35 cellular contexts compared by ENCODE assay signal in the genomic region with DNA sequence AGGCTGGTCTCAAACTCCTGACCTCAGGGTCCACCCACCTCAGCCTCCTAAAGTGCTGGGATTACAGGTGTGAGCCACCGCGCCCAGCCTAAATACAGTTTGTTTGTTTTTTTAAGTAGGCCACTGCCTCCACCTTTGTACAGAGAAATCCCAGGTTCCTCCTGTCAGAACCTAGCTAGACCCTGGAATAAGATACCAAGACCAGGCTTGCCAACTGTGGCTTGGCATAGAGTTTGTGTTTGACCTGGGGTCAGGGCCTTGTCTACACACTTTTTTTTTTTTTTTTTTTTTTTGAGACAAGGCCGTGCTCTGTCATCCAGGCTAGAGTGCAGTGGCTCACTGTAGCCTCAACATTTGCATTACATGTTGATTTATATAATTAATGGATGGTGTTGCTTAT.
"Had no signal": no experiment of that assay in that cellular context is flagged by ENCODE, and none has a peak within 500 bp of the region (broad histone marks: within the 10 kb centered on the region; RNA-seq: fewer than 3 reads in every experiment).

No MANE protein-coding gene starts in this region.

- H3K9ac ChIP-seq: KMS-11 had no signal

- H3K27me3 ChIP-seq: MG63 had no signal

- H3K4me2 ChIP-seq: KMS-11 had no signal

- H3K27ac ChIP-seq: KMS-11 had no signal

- DNase-seq: Karpas-422, Kasumi-1, KG1, MG63, MM.1S, MV-4-11, NCI-H1048, NCI-H1092, NCI-H1092 treated with DMSO at 0.1 percent for 48 hours, NCI-H1105, NCI-H1105 treated with DMSO at 0.1 percent for 48 hours, NCI-H1417, NCI-H1417 treated with DMSO at 0.1 percent for 48 hours, NCI-H1436, NCI-H1436 treated with DMSO at 0.1 percent for 48 hours, NCI-H146, NCI-H1694, NCI-H1694 treated with DMSO at 0.1 percent for 48 hours, NCI-H187, NCI-H187 treated with DMSO at 0.1 percent for 48 hours, NCI-H1930, NCI-H2029, NCI-H2029 treated with DMSO at 0.1 percent for 48 hours, NCI-H2081, NCI-H2081 treated with DMSO at 0.1 percent for 48 hours, NCI-H2107, NCI-H2171, NCI-H2171 treated with DMSO at 0.1 percent for 48 hours, NCI-H2227 treated with DMSO at 0.1 percent for 48 hours, NCI-H345, NCI-H446, NCI-H446 treated with DMSO at 0.1 percent for 48 hours, NCI-H510A, NCI-H510A treated with DMSO at 0.1 percent for 48 hours had no signal

- H3K36me3 ChIP-seq: MG63 had no signal

- H3K4me3 ChIP-seq: MG63 had no signal
